25 cellular contexts compared by ENCODE assay signal in the genomic region with DNA sequence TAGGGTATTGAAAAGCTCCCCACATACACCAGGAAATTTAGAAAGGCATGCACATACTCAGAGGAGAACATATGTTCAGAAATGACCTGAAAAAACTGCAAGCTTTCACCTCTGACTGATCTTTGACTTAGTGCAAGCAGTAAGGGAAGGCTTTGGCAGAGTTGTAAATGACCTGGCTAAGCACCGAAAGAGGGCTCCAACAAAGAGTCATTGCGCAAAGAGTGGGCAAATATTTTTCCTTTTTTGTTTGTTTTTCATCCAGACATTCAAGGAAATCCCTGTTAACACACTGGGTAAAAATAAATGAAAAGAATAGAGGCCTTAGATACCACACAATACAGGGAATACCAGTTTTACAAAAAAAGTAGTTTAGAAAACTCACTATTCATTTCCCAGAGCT. TPM values are rescaled to one million over a fixed set of nuclear protein-coding genes. Genes with fewer than 3 reads are reported as not detected.
"Had no signal": no experiment of that assay in that cellular context is flagged by ENCODE, and none has a peak within 500 bp of the region (broad histone marks: within the 10 kb centered on the region; RNA-seq: fewer than 3 reads in every experiment).

No MANE protein-coding gene starts in this region.

- ATAC-seq: effector memory CD8-positive, alpha-beta T cell; heart right ventricle; left cardiac atrium; lower lobe of right lung; natural killer cell treated with Interleukin-12 subunit alpha and Interleukin-12 subunit beta and Interleukin-15 and Interleukin-18, amount 100 ng/mL, for 72 hours; pancreas; sciatic nerve; stimulated activated naive CD8-positive, alpha-beta T cell treated with anti-CD3 and anti-CD28 coated beads, Interleukin-15, amount 100 ng/mL, for 72 hours had no signal

- H3K4me3 ChIP-seq: esophagus squamous epithelium, heart right ventricle, left ventricle myocardium inferior, lower lobe of right lung, pancreas, smooth muscle cell, thyroid gland, vagina had no signal

- DNase-seq: cortex of kidney; effector memory CD8-positive, alpha-beta T cell; erythroblast; esophagus squamous epithelium; foreskin melanocyte; glutamatergic neuron; heart right ventricle; hippocampal formation; left cardiac atrium; left ventricle myocardium inferior; lower lobe of right lung; pancreas; stimulated activated CD4-positive, alpha-beta T cell treated with anti-CD3 and anti-CD28 coated beads, Interleukin-12 subunit alpha, Interleukin-12 subunit beta, amount 100 ng/mL, for 4 hours; stimulated activated CD4-positive, alpha-beta T cell treated with anti-CD3 and anti-CD28 coated beads, Interleukin-1b, Interleukin-23, amount 100 ng/mL, for 48 hours; stimulated activated CD4-positive, alpha-beta T cell treated with anti-CD3 and anti-CD28 coated beads, Interleukin-4, amount 100 ng/mL, for 1 hour; stimulated activated CD8-positive, alpha-beta memory T cell treated with anti-CD3 and anti-CD28 coated beads, Interleukin-4, amount 100 ng/mL, for 48 hours; stimulated activated naive CD4-positive, alpha-beta T cell; stimulated activated naive CD8-positive, alpha-beta T cell treated with anti-CD3 and anti-CD28 coated beads, Interleukin-15, amount 100 ng/mL, for 72 hours; thyroid gland; trophoblast cell had no signal

- H3K4me1 ChIP-seq: esophagus squamous epithelium, left ventricle myocardium inferior, lower lobe of right lung, pancreas, thyroid gland, vagina had no signal

- H3K27ac ChIP-seq: esophagus squamous epithelium, heart right ventricle, left ventricle myocardium inferior, lower lobe of right lung, neutrophil, pancreas, thyroid gland, vagina had no signal

- H3K27me3 ChIP-seq: esophagus squamous epithelium, heart right ventricle, neutrophil, pancreas, thyroid gland, vagina had no signal

- H3K36me3 ChIP-seq: esophagus squamous epithelium, lower lobe of right lung, neutrophil, pancreas, thyroid gland had no signal

- H3K9me3 ChIP-seq: neutrophil, thyroid gland had no signal

RNA-seq across cellular contexts. Expression of a gene that starts 5.2 kb away (rescaled TPM):
- total RNA-seq: natural killer cell treated with Interleukin-12 subunit alpha and Interleukin-12 subunit beta and Interleukin-15 and Interleukin-18, amount 100 ng/mL, for 72 hours; smooth muscle cell; vagina had no signal
